Comparison of ENCODE assay signal across 8 cellular contexts in genomic region chr3:142027295-142027694, GRCh38.
DNase-seq lines count a peak whose midpoint lies in the region; ATAC-seq and TF ChIP-seq lines count a peak whose summit lies in the region.

No MANE protein-coding gene starts in this region.

- in situ Hi-C loops in brain microvascular endothelial cell (cut with HindIII; ENCODE audit: low pct_ligation_motif_present, low sequenced_read_pairs), result no loop called here

- peak overlapping the region; percentile 67 to 91 (median 78); a peak in 21 of 22 replicates for H3K4me2 ChIP-seq in BLaER1 treated with 17β-estradiol and CSF1 and Interleukin-3, amounts not matched to agents 10 nM and 100 nM

- H3K4me1 ChIP-seq in BLaER1 treated with 17β-estradiol and CSF1 and Interleukin-3, amounts not matched to agents 10 nM and 100 nM, result peaks cover 5 to 37% (median 16%) of the 10 kb centered on the region in 10 experiments
- no peaks in the 10 kb centered on the region for H3K4me1 ChIP-seq in mucosa of rectum (ENCODE audit: control insufficient read depth in 2 of 2, insufficient read depth in 2 of 2, low read length in 2 of 2)

- H3K4me3 ChIP-seq in BLaER1 treated with 17β-estradiol and CSF1 and Interleukin-3, amounts not matched to agents 10 nM and 100 nM, result peak overlapping the region; percentile 43 to 70 (median 62)
- H3K4me3 ChIP-seq in brain microvascular endothelial cell (ENCODE audit: low read depth, low read length) (peak overlapping the region; percentile 66), mucosa of rectum (ENCODE audit: low read length in 2 of 2) (peak overlapping the region; percentile 59 to 67)

- DNase-seq in brain microvascular endothelial cell (no peak), anterior cingulate cortex (lab: John Stamatoyannopoulos, UW) (no peak), posterior vena cava (ENCODE audit: low spot score) (no peak), SK-N-DZ (ENCODE audit: low spot score) (no peak)

- H3K27me3 ChIP-seq in BLaER1 treated with 17β-estradiol and CSF1 and Interleukin-3, amounts not matched to agents 10 nM and 100 nM, result no peaks in the 10 kb centered on the region
- H3K27me3 ChIP-seq in brain microvascular endothelial cell (replicated peaks) (no peaks in the 10 kb centered on the region), mucosa of rectum (ENCODE audit: control insufficient read depth in 2 of 2, insufficient read depth in 2 of 2, low read length in 2 of 2) (no peaks in the 10 kb centered on the region)

- H3K36me3 ChIP-seq in BLaER1 treated with 17β-estradiol and CSF1 and Interleukin-3, amounts not matched to agents 10 nM and 100 nM, result peaks cover 0 to 18% (median 8%) of the 10 kb centered on the region in 11 experiments; a peak in 12 of 22 replicates
- H3K36me3 ChIP-seq in brain microvascular endothelial cell (replicated peaks) (no peaks in the 10 kb centered on the region), mucosa of rectum (ENCODE audit: control insufficient read depth in 2 of 2, insufficient read depth in 2 of 2, low read length in 2 of 2) (no peaks in the 10 kb centered on the region)

- peak overlapping the region; percentile 37 to 71 (median 62); a peak in 13 of 22 replicates for H3K9ac ChIP-seq in BLaER1 treated with 17β-estradiol and CSF1 and Interleukin-3, amounts not matched to agents 10 nM and 100 nM
- peak overlapping the region in 1 of 2 donors; percentile 38 for H3K9ac ChIP-seq in mucosa of rectum (ENCODE audit: low read depth in 1 of 2, low read length in 2 of 2)

- intact Hi-C loops in posterior vena cava (cut with DNase I), result no loop called here

- peak; percentile 4 for ATAC-seq in HG03571 (IDR thresholded peaks at IDR 0.05; ENCODE audit: unreplicated experiment)
- no peak for ATAC-seq in GM21447 (IDR thresholded peaks at IDR 0.05; ENCODE audit: unreplicated experiment)

- H4K20me1 ChIP-seq in BLaER1 treated with 17β-estradiol and CSF1 and Interleukin-3, amounts not matched to agents 10 nM and 100 nM, result no peaks in the 10 kb centered on the region

- no peaks in the 10 kb centered on the region for H3K9me3 ChIP-seq in BLaER1 treated with 17β-estradiol and CSF1 and Interleukin-3, amounts not matched to agents 10 nM and 100 nM (replicated peaks in 1 of 11)
- H3K9me3 ChIP-seq in mucosa of rectum (ENCODE audit: control insufficient read depth in 2 of 2, low read length in 2 of 2), result no peaks in the 10 kb centered on the region

- no peak for TF ChIP-seq CTCF in brain microvascular endothelial cell (IDR thresholded peaks at IDR 0.05; ENCODE audit: low read depth, low read length, missing control alignments)

- peak overlapping the region in 8 of 11 experiments; percentile 27 to 69 (median 58); a peak in 13 of 22 replicates for H3K27ac ChIP-seq in BLaER1 treated with 17β-estradiol and CSF1 and Interleukin-3, amounts not matched to agents 10 nM and 100 nM
- H3K27ac ChIP-seq in brain microvascular endothelial cell (no peak overlapping the region), mucosa of rectum (ENCODE audit: low read depth in 2 of 2, low read length in 2 of 2) (no peak overlapping the region)

Comparison
In these comparisons a context has a peak if more than half of its experiments do, and no peak if none do; other contexts are left out.
1. H3K27ac ChIP-seq: peak in BLaER1 treated with 17β-estradiol and CSF1 and Interleukin-3, amounts not matched to agents 10 nM and 100 nM (8 of 11); none in brain microvascular endothelial cell (single experiment) and mucosa of rectum (0 of 2).
2. Peak in every context shown above with its lines, with median percentiles within 50 percentile points of each other: H3K4me3 ChIP-seq.